1 cellular context compared by ENCODE assay signal in genomic region chr6:112216699-112217551, GRCh38.
TF ChIP-seq lines count a peak whose summit lies in the region.

No MANE protein-coding gene starts in this region.

TF ChIP-seq in HEK293, 187 proteins besides CTCF, POLR2A, EP300 and RAD21 (continued from another document and continues in another):
- TF ChIP-seq ZNF449 (tag by site-specific recombination; IDR thresholded peaks at IDR 0.05): no peak
- peak; percentile 34; the same call in 1 of the 2 replicates for TF ChIP-seq GLIS2 (tag by site-specific recombination; IDR thresholded peaks at IDR 0.05)
- TF ChIP-seq YY2 (tag by site-specific recombination; IDR thresholded peaks at IDR 0.05): peak; percentile 22; the same call in 1 of the 2 replicates
- peak; percentile 93 for TF ChIP-seq ZNF24 (tag by site-specific recombination; IDR thresholded peaks at IDR 0.05)
- TF ChIP-seq YY1 (tag by site-specific recombination; IDR thresholded peaks at IDR 0.05): no peak
- TF ChIP-seq ZNF221 (tag by site-specific recombination; IDR thresholded peaks at IDR 0.05; ENCODE audit: borderline replicate concordance): no peak
- peak; percentile 66; the same call in 1 of the 2 replicates for TF ChIP-seq ZXDB (tag by site-specific recombination; IDR thresholded peaks at IDR 0.05)
- no peak for TF ChIP-seq ZBTB49 (tag by site-specific recombination; IDR thresholded peaks at IDR 0.05; ENCODE audit: low read depth)
- peak; percentile 74 for TF ChIP-seq ZNF660 (tag by site-specific recombination; IDR thresholded peaks at IDR 0.05)
- TF ChIP-seq ZNF621 (tag by site-specific recombination; IDR thresholded peaks at IDR 0.05): no peak
- TF ChIP-seq, protein P1, sequence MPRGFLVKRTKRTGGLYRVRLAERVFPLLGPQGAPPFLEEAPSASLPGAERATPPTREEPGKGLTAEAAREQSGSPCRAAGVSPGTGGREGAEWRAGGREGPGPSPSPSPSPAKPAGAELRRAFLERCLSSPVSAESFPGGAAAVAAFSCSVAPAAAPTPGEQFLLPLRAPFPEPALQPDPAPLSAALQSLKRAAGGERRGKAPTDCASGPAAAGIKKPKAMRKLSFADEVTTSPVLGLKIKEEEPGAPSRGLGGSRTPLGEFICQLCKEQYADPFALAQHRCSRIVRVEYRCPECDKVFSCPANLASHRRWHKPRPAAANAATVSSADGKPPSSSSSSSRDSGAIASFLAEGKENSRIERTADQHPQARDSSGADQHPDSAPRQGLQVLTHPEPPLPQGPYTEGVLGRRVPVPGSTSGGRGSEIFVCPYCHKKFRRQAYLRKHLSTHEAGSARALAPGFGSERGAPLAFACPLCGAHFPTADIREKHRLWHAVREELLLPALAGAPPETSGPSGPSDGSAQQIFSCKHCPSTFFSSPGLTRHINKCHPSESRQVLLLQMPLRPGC (tag by site-specific recombination; IDR thresholded peaks at IDR 0.05): peak; percentile 81
- peak; percentile 63 for TF ChIP-seq ZNF324 (tag by site-specific recombination; IDR thresholded peaks at IDR 0.05)
- peak; percentile 98 for TF ChIP-seq ZNF366 (tag by site-specific recombination; conservative IDR thresholded peaks at IDR 0.05)
- TF ChIP-seq ZBTB48 (tag by site-specific recombination; IDR thresholded peaks at IDR 0.05): peak; percentile 73; the same call in 1 of the 2 replicates
- peak; percentile 59; the same call in 1 of the 2 replicates for TF ChIP-seq GLI2 (tag by site-specific recombination; IDR thresholded peaks at IDR 0.05; ENCODE audit: borderline replicate concordance, low read depth)
- TF ChIP-seq PRDM10 (tag by site-specific recombination; IDR thresholded peaks at IDR 0.05): peak; percentile 89
- TF ChIP-seq ZNF513 (tag by site-specific recombination; IDR thresholded peaks at IDR 0.05): peak; percentile 50; the same call in 1 of the 2 replicates
- TF ChIP-seq ZNF639 (tag by site-specific recombination; IDR thresholded peaks at IDR 0.05): peak; percentile 85
- TF ChIP-seq SP2 (tag by site-specific recombination; IDR thresholded peaks at IDR 0.05): peak; percentile 37
- no peak for TF ChIP-seq SCRT2 (tag by site-specific recombination; IDR thresholded peaks at IDR 0.05)
- TF ChIP-seq BCL11A (tag by site-specific recombination; IDR thresholded peaks at IDR 0.05; ENCODE audit: low read depth): no peak
- no peak for TF ChIP-seq ZBTB10 (tag by site-specific recombination; IDR thresholded peaks at IDR 0.05)
- TF ChIP-seq SETDB1 (IDR thresholded peaks at IDR 0.05; ENCODE audit: insufficient read length, low read length): no peak
- peak; percentile 99 for TF ChIP-seq ZNF362 (tag by site-specific recombination; IDR thresholded peaks at IDR 0.05)
- TF ChIP-seq, protein P2, sequence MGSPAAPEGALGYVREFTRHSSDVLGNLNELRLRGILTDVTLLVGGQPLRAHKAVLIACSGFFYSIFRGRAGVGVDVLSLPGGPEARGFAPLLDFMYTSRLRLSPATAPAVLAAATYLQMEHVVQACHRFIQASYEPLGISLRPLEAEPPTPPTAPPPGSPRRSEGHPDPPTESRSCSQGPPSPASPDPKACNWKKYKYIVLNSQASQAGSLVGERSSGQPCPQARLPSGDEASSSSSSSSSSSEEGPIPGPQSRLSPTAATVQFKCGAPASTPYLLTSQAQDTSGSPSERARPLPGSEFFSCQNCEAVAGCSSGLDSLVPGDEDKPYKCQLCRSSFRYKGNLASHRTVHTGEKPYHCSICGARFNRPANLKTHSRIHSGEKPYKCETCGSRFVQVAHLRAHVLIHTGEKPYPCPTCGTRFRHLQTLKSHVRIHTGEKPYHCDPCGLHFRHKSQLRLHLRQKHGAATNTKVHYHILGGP (tag by site-specific recombination; IDR thresholded peaks at IDR 0.05): no peak
- TF ChIP-seq ZNF501 (tag by site-specific recombination; IDR thresholded peaks at IDR 0.05): no peak
- TF ChIP-seq, protein P3, sequence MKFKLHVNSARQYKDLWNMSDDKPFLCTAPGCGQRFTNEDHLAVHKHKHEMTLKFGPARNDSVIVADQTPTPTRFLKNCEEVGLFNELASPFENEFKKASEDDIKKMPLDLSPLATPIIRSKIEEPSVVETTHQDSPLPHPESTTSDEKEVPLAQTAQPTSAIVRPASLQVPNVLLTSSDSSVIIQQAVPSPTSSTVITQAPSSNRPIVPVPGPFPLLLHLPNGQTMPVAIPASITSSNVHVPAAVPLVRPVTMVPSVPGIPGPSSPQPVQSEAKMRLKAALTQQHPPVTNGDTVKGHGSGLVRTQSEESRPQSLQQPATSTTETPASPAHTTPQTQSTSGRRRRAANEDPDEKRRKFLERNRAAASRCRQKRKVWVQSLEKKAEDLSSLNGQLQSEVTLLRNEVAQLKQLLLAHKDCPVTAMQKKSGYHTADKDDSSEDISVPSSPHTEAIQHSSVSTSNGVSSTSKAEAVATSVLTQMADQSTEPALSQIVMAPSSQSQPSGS (tag by site-specific recombination; IDR thresholded peaks at IDR 0.05; ENCODE audit: low read depth): peak; percentile 95
- peak; percentile 1; the same call in 1 of the 2 replicates for TF ChIP-seq ZNF654 (tag by site-specific recombination; IDR thresholded peaks at IDR 0.05; ENCODE audit: low read depth)
- TF ChIP-seq ZNF600 (tag by site-specific recombination; IDR thresholded peaks at IDR 0.05): peak; percentile 64
- TF ChIP-seq ZNF433 (tag by site-specific recombination; IDR thresholded peaks at IDR 0.05; ENCODE audit: low read depth): no peak
- no peak for TF ChIP-seq ZNF777 (tag by site-specific recombination; IDR thresholded peaks at IDR 0.05; ENCODE audit: borderline replicate concordance)
- TF ChIP-seq, protein P4, sequence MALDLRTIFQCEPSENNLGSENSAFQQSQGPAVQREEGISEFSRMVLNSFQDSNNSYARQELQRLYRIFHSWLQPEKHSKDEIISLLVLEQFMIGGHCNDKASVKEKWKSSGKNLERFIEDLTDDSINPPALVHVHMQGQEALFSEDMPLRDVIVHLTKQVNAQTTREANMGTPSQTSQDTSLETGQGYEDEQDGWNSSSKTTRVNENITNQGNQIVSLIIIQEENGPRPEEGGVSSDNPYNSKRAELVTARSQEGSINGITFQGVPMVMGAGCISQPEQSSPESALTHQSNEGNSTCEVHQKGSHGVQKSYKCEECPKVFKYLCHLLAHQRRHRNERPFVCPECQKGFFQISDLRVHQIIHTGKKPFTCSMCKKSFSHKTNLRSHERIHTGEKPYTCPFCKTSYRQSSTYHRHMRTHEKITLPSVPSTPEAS (tag by site-specific recombination; IDR thresholded peaks at IDR 0.05): peak; percentile 23
